1 cellular context compared by ENCODE assay signal in genomic region chr7:148501707-148502139, GRCh38.
A peak's percentile ranks its signal among the peaks of the same experiment; 100 is the strongest.
TF ChIP-seq lines count a peak whose summit lies in the region.

No MANE protein-coding gene starts in this region.

TF ChIP-seq in K562, 482 proteins besides CTCF, POLR2A, EP300 and RAD21 (continued from another document):
- TF ChIP-seq, protein P1, sequence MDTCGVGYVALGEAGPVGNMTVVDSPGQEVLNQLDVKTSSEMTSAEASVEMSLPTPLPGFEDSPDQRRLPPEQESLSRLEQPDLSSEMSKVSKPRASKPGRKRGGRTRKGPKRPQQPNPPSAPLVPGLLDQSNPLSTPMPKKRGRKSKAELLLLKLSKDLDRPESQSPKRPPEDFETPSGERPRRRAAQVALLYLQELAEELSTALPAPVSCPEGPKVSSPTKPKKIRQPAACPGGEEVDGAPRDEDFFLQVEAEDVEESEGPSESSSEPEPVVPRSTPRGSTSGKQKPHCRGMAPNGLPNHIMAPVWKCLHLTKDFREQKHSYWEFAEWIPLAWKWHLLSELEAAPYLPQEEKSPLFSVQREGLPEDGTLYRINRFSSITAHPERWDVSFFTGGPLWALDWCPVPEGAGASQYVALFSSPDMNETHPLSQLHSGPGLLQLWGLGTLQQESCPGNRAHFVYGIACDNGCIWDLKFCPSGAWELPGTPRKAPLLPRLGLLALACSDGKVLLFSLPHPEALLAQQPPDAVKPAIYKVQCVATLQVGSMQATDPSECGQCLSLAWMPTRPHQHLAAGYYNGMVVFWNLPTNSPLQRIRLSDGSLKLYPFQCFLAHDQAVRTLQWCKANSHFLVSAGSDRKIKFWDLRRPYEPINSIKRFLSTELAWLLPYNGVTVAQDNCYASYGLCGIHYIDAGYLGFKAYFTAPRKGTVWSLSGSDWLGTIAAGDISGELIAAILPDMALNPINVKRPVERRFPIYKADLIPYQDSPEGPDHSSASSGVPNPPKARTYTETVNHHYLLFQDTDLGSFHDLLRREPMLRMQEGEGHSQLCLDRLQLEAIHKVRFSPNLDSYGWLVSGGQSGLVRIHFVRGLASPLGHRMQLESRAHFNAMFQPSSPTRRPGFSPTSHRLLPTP (IDR thresholded peaks at IDR 0.05; ENCODE audit: borderline replicate concordance, extremely low read depth, insufficient read length): no peak
- TF ChIP-seq ZFP36 (IDR thresholded peaks at IDR 0.05; ENCODE audit: low read depth, low read length, partially characterized antibody) (peak; percentile 2), ZNF644 (tag; IDR thresholded peaks at IDR 0.05; ENCODE audit: low read depth) (no peak), ZZZ3 (IDR thresholded peaks at IDR 0.05) (no peak), JUNB (CRISPR knock-in tag; conservative IDR thresholded peaks at IDR 0.05) (no peak), PKNOX1 (IDR thresholded peaks at IDR 0.05) (peak; percentile 82), YY1 (IDR thresholded peaks at IDR 0.05; ENCODE audit: borderline replicate concordance in 1 of 3, control insufficient read depth in 1 of 3, extremely low read depth in 1 of 3, insufficient read depth in 3 of 3, insufficient read length in 1 of 3, insufficient replicate concordance in 2 of 3, low read depth in 1 of 3, low read length in 2 of 3) (peak; percentile 19 to 75 (median 61)), CEBPB (tag; IDR thresholded peaks at IDR 0.05) (no peak), ZKSCAN1 (IDR thresholded peaks at IDR 0.05; ENCODE audit: low read depth, low read length) (no peak)
